In genomic region chr1:178528963-178529355, GRCh38 we compare ENCODE assay signal across 28 cellular contexts. TPM values are rescaled to one million over a fixed set of nuclear protein-coding genes. Genes with fewer than 3 reads are reported as not detected.
"Had no signal": no experiment of that assay in that cellular context is flagged by ENCODE, and none has a peak within 500 bp of the region (broad histone marks: within the 10 kb centered on the region; RNA-seq: fewer than 3 reads in every experiment).

No MANE protein-coding gene starts in this region.

- H3K36me3 Mint-ChIP-seq: activated naive CD8-positive, alpha-beta T cell treated with anti-CD3 and anti-CD28 coated beads for 36 hours had no signal

- H2AFZ ChIP-seq: hepatocyte, parathyroid adenoma had no signal

- H3K79me2 ChIP-seq: hepatocyte, parathyroid adenoma had no signal

- H3K4me3 Mint-ChIP-seq: activated naive CD4-positive, alpha-beta T cell treated with anti-CD3 and anti-CD28 coated beads for 36 hours; activated naive CD8-positive, alpha-beta T cell treated with anti-CD3 and anti-CD28 coated beads for 36 hours; activated T-cell treated with anti-CD3 and anti-CD28 coated beads, Interleukin-2, amount 50 U/mL, for 72 hours; T-helper 2 cell treated with Interferon-gamma antibody and Interleukin-4, amounts not matched to agents 5 μg/mL and 100 μg/mL, for 36 hours had no signal

- H3K27ac ChIP-seq: adrenal gland, body of pancreas, coronary artery, gastrocnemius medialis, parathyroid adenoma, psoas muscle, spleen, testis, transverse colon had no signal

- H3K9me3 Mint-ChIP-seq: activated naive CD4-positive, alpha-beta T cell treated with anti-CD3 and anti-CD28 coated beads for 36 hours; activated naive CD8-positive, alpha-beta T cell treated with anti-CD3 and anti-CD28 coated beads for 36 hours; T-helper 2 cell treated with Interferon-gamma antibody and Interleukin-4, amounts not matched to agents 5 μg/mL and 100 μg/mL, for 36 hours had no signal

- H3K27ac Mint-ChIP-seq: activated naive CD4-positive, alpha-beta T cell treated with anti-CD3 and anti-CD28 coated beads for 36 hours; activated naive CD8-positive, alpha-beta T cell treated with anti-CD3 and anti-CD28 coated beads for 36 hours; activated T-cell treated with anti-CD3 and anti-CD28 coated beads, Interleukin-2, amount 50 U/mL, for 72 hours; T-helper 2 cell treated with Interferon-gamma antibody and Interleukin-4, amounts not matched to agents 5 μg/mL and 100 μg/mL, for 36 hours had no signal

- H3K9me3 ChIP-seq: adrenal gland, body of pancreas, gastrocnemius medialis, psoas muscle, spleen, testis, transverse colon had no signal

- ATAC-seq: activated T-cell treated with anti-CD3 and anti-CD28 coated beads, Interleukin-2, amount 50 U/mL, for 72 hours; body of pancreas; gastrocnemius medialis; left ventricle myocardium superior; stimulated activated naive CD8-positive, alpha-beta T cell treated with anti-CD3 and anti-CD28 coated beads, Interleukin-15, Interleukin-2, amounts not matched to agents 100 U/mL and 50 U/mL, for 24 hours had no signal

- H3K4me1 Mint-ChIP-seq: activated naive CD8-positive, alpha-beta T cell treated with anti-CD3 and anti-CD28 coated beads for 36 hours had no signal

- H3K4me2 ChIP-seq: hepatocyte had no signal

- DNase-seq: activated CD4-positive, alpha-beta T cell treated with anti-CD3 and anti-CD28 coated beads for 4 hours; activated CD4-positive, alpha-beta T cell treated with anti-CD3 and anti-CD28 coated beads, Interleukin-2, amount 50 U/mL, for 4 hours; activated naive CD4-positive, alpha-beta T cell treated with anti-CD3 and anti-CD28 coated beads for 36 hours; activated naive CD8-positive, alpha-beta T cell treated with anti-CD3 and anti-CD28 coated beads for 36 hours; activated T-cell treated with anti-CD3 and anti-CD28 coated beads for 4 hours; activated T-cell treated with anti-CD3 and anti-CD28 coated beads, Interleukin-2, amount 50 U/mL, for 72 hours; adrenal gland; body of pancreas; cerebellar nuclear complex; effector memory CD4-positive, alpha-beta T cell; erythroblast; gastrocnemius medialis; islet precursor cell; left ventricle myocardium superior; nucleus accumbens; psoas muscle; stimulated activated naive CD8-positive, alpha-beta T cell treated with anti-CD3 and anti-CD28 coated beads, Interleukin-15, Interleukin-2, amounts not matched to agents 100 U/mL and 50 U/mL, for 24 hours; testis; transverse colon had no signal

- H3K9ac ChIP-seq: parathyroid adenoma had no signal

- H3K36me3 ChIP-seq: adrenal gland, gastrocnemius medialis, spleen, transverse colon had no signal

- H3K4me1 ChIP-seq: adrenal gland, parathyroid adenoma, psoas muscle, testis had no signal

- H3K27me3 ChIP-seq: adrenal gland, body of pancreas, gastrocnemius medialis, hepatocyte, testis, transverse colon had no signal

- H3K4me3 ChIP-seq: adrenal gland, body of pancreas, coronary artery, dorsolateral prefrontal cortex, gastrocnemius medialis, hepatocyte, psoas muscle, spleen, testis, transverse colon had no signal

RNA-seq across cellular contexts. Expression of gene TEX35, which starts 16.1 kb away (rescaled TPM):
- total RNA-seq: activated naive CD4-positive, alpha-beta T cell treated with anti-CD3 and anti-CD28 coated beads for 36 hours; activated naive CD8-positive, alpha-beta T cell treated with anti-CD3 and anti-CD28 coated beads for 36 hours; activated T-cell treated with anti-CD3 and anti-CD28 coated beads, Interleukin-2, amount 50 U/mL, for 72 hours; adrenal gland; aorta; body of pancreas; gastrocnemius medialis; hepatocyte; left ventricle myocardium superior; lung microvascular endothelial cell; mucosa of gallbladder; psoas muscle; spleen; transverse colon had no signal

RNA-seq across cellular contexts. Expression of gene CLEC20A, which starts 32.2 kb away (rescaled TPM):
- total RNA-seq: activated naive CD4-positive, alpha-beta T cell treated with anti-CD3 and anti-CD28 coated beads for 36 hours; activated naive CD8-positive, alpha-beta T cell treated with anti-CD3 and anti-CD28 coated beads for 36 hours; activated T-cell treated with anti-CD3 and anti-CD28 coated beads, Interleukin-2, amount 50 U/mL, for 72 hours; adrenal gland; aorta; body of pancreas; gastrocnemius medialis; hepatocyte; left ventricle myocardium superior; lung microvascular endothelial cell; transverse colon had no signal
